ENCODE assay signal across 7 cellular contexts in the genomic region with DNA sequence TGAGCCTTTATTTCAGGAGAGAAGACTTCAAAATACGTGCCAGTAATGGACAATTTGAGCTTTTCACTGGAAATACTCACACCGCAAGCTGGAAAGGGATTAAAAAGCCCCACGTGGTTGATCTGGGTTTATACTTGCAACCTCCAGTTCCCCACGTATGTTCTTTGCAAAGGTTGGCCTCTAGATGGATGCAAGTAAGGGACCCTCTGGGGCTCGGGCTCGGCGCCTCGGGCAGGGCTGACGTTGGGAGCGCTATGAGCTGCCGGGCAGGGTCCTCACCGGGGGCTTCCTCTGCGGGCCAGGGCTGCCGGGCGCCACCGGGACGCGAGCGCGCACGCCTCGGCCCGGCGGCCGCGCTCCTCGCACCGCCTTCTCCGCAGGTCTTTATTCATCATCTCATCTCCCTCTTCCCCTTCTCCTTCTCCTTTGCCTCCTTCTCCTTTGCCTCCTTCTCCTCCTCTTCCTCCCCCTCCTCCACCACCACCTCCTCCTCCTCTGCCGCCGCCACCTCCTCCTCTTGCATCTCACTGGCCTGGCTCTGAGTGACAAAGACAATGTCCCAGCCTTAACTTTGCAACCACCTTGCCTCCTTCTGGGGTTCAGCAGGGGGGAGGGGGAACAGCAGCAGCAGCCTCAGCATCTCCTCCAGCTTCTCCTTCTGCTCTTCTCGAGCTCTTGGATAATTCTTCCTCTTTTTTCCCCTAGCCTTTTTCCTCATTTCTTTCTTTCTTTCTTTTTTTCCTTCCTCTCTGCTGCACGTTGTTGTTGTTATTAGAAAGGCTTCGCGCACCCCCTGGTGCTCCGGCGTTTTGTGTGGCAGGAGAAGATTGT. TPM values are rescaled to one million over a fixed set of nuclear protein-coding genes. Genes with fewer than 3 reads are reported as not detected.
DNase-seq lines count a peak whose midpoint lies in the region; ATAC-seq and TF ChIP-seq lines count a peak whose summit lies in the region.

No MANE protein-coding gene starts in this region.

- DNase-seq in EH (ENCODE audit: low read depth) (peak; percentile 36), right atrium auricular region (ENCODE audit: low spot score) (no peak)

- peak overlapping the region; percentile 93 for H3K4me2 ChIP-seq in KMS-11

- no peaks in the 10 kb centered on the region for H3K36me3 ChIP-seq in KMS-11 (ENCODE audit: insufficient read depth)
- H3K36me3 ChIP-seq in right atrium auricular region, result no peaks in the 10 kb centered on the region
- H3K36me3 ChIP-seq in rectal smooth muscle tissue (ENCODE audit: control insufficient read depth, insufficient read depth, low read length), result no peaks in the 10 kb centered on the region

- H3K27ac ChIP-seq in KMS-11 (peak overlapping the region; percentile 62), right atrium auricular region (peak overlapping the region; percentile 84 to 87), rectal smooth muscle tissue (ENCODE audit: low read depth, low read length) (peak overlapping the region; percentile 85)

- H3K36me3 Mint-ChIP-seq in activated naive CD8-positive, alpha-beta T cell, result peaks cover 2% of the 10 kb centered on the region

- no peaks in the 10 kb centered on the region for H3K9me3 ChIP-seq in right atrium auricular region

- H3K27me3 ChIP-seq in KMS-11 (ENCODE audit: insufficient read depth, low read depth) (no peaks in the 10 kb centered on the region), right atrium auricular region (no peaks in the 10 kb centered on the region), rectal smooth muscle tissue (ENCODE audit: control insufficient read depth, insufficient read depth, low read length) (no peaks in the 10 kb centered on the region)

- no peaks in the 10 kb centered on the region for H3K9me3 Mint-ChIP-seq in activated naive CD8-positive, alpha-beta T cell (ENCODE audit: low read depth)

- H3K27me3 Mint-ChIP-seq in activated naive CD8-positive, alpha-beta T cell, result peaks cover 51% of the 10 kb centered on the region

- 0 out of 2 replicates have a peak, but pooled peaks have one; percentile 26 for TF ChIP-seq CTCF in KMS-11 (conservative IDR thresholded peaks at IDR 0.05; ENCODE audit: low read depth, low read length)
- TF ChIP-seq CTCF in right atrium auricular region (IDR thresholded peaks at IDR 0.05), result no peak

- ATAC-seq in HG03442 (IDR thresholded peaks at IDR 0.05; ENCODE audit: unreplicated experiment) (no peak), GM21367 (IDR thresholded peaks at IDR 0.05; ENCODE audit: unreplicated experiment) (no peak)

- H3K79me2 ChIP-seq in KMS-11 (ENCODE audit: insufficient read depth, low read depth), result peaks cover 11% of the 10 kb centered on the region; the same call in 1 of the 2 replicates

- H3K4me1 ChIP-seq in KMS-11 (ENCODE audit: low read depth, poor library complexity, severe bottlenecking), result peaks cover 8% of the 10 kb centered on the region
- peaks cover 0 to 19% of the 10 kb centered on the region in 2 donors for H3K4me1 ChIP-seq in right atrium auricular region
- peaks cover 7% of the 10 kb centered on the region for H3K4me1 ChIP-seq in rectal smooth muscle tissue (ENCODE audit: control insufficient read depth, insufficient read depth, low read length)

- peaks cover 33% of the 10 kb centered on the region for H3K4me1 Mint-ChIP-seq in activated naive CD8-positive, alpha-beta T cell (ENCODE audit: low read depth)

- H2AFZ ChIP-seq in KMS-11 (ENCODE audit: low read depth), result peak overlapping the region; percentile 98

- H3K27ac Mint-ChIP-seq in activated naive CD8-positive, alpha-beta T cell, result no peak overlapping the region

- H3K9ac ChIP-seq in KMS-11 (peak overlapping the region; percentile 81), rectal smooth muscle tissue (ENCODE audit: low read length) (peak overlapping the region; percentile 64)

- H3K4me3 ChIP-seq in KMS-11 (IDR thresholded peaks at IDR 0.05; ENCODE audit: insufficient read depth, low read depth, low read length) (no peak overlapping the region), right atrium auricular region (peak overlapping the region; percentile 65 to 81), rectal smooth muscle tissue (ENCODE audit: low read length) (peak overlapping the region; percentile 97)

- peak overlapping the region; percentile 83 for H3K4me3 Mint-ChIP-seq in activated naive CD8-positive, alpha-beta T cell

- no peaks in the 10 kb centered on the region for H4K20me1 ChIP-seq in KMS-11 (ENCODE audit: insufficient read depth)

RNA-seq across cellular contexts. Expression of a gene that starts 0.6 kb away (rescaled TPM):
- 10 to 100 TPM; 20.9 to 30.5 TPM for total RNA-seq in right atrium auricular region
